Comparison of ENCODE assay signal across 8 cellular contexts in genomic region chr6:85675030-85675819, GRCh38. TPM values are rescaled to one million over a fixed set of nuclear protein-coding genes. Genes with fewer than 3 reads are reported as not detected.
DNase-seq lines count a peak whose midpoint lies in the region; ATAC-seq and TF ChIP-seq lines count a peak whose summit lies in the region.

No MANE protein-coding gene starts in this region.

- no peaks in the 10 kb centered on the region for H3K9me3 Mint-ChIP-seq in CD14-positive monocyte

- peaks cover 17% of the 10 kb centered on the region; the same call in 1 of the 2 replicates for H3K4me1 ChIP-seq in HUES64 (ENCODE audit: insufficient read depth, low read length)
- peaks cover 4% of the 10 kb centered on the region for H3K4me1 ChIP-seq in mesodermal cell (ENCODE audit: control insufficient read depth, insufficient read depth, low read length, poor library complexity, severe bottlenecking)

- peaks cover 8 to 22% of the 10 kb centered on the region in 2 donors for H3K36me3 Mint-ChIP-seq in CD14-positive monocyte

- H3K27ac ChIP-seq in HUES64 (ENCODE audit: low read depth, low read length) (peak overlapping the region; percentile 80), mesodermal cell (ENCODE audit: low read depth, low read length, severe bottlenecking) (peak overlapping the region; percentile 32)

- H3K27me3 Mint-ChIP-seq in CD14-positive monocyte (ENCODE audit: low read depth in 3 of 3), result peaks cover 0 to 3% (median 1%) of the 10 kb centered on the region in 3 donors

- H3K4me3 Mint-ChIP-seq in CD14-positive monocyte, result peak overlapping the region; percentile 96 to 99

- H3K9me3 ChIP-seq in HUES64 (ENCODE audit: insufficient read depth, low read depth, low read length), result no peaks in the 10 kb centered on the region
- H3K9me3 ChIP-seq in mesodermal cell (ENCODE audit: control insufficient read depth, low read length), result no peaks in the 10 kb centered on the region

- peaks cover 56% of the 10 kb centered on the region for H3K4me1 Mint-ChIP-seq in CD14-positive monocyte

- intact Hi-C loops in CD14-positive monocyte (cut with micrococcal nuclease), result loop anchor here (5.0 to 10.0 kb wide), 3 partner anchors 50 to 1732 kb away; partner anchors contain the start of genes CFAP206 (in 1 of the 2) and SNX14 (in 1 of the 2)

- H3K9ac ChIP-seq in HUES64 (ENCODE audit: low read depth, low read length), result peak overlapping the region; percentile 99

- H3K36me3 ChIP-seq in HUES64 (ENCODE audit: insufficient read depth, low read length) (peaks cover 49% of the 10 kb centered on the region), mesodermal cell (ENCODE audit: control insufficient read depth, insufficient read depth, low read length) (peaks cover 43% of the 10 kb centered on the region)

- no peak for TF ChIP-seq CTCF in CD14-positive monocyte (IDR thresholded peaks at IDR 0.05)
- TF ChIP-seq CTCF in astrocyte of the cerebellum (IDR thresholded peaks at IDR 0.05; ENCODE audit: low read depth, low read length, missing control alignments), result no peak

- ATAC-seq in HG03442 (IDR thresholded peaks at IDR 0.05; ENCODE audit: unreplicated experiment) (no peak), GM21423 (IDR thresholded peaks at IDR 0.05; ENCODE audit: unreplicated experiment) (no peak)

- 81% methylated on average over 4 of the region's 4 CpGs for WGBS in HUES64
- WGBS in mesodermal cell (ENCODE audit: insufficient coverage in 2 of 2), 2 experiments, result 89 to 100% methylated on average over 2 to 3 of the region's 4 CpGs

- H3K27me3 ChIP-seq in HUES64 (ENCODE audit: insufficient read depth, low read length), result no peaks in the 10 kb centered on the region

- DNase-seq in CD14-positive monocyte (ENCODE audit: low spot score), result no peak
- no peak for DNase-seq in astrocyte of the cerebellum (ENCODE audit: low read depth)
- no peak for DNase-seq in ecto neural progenitor cell (ENCODE audit: low spot score)
- no peak for DNase-seq in NCI-H526 (lab: John Stamatoyannopoulos, UW)

- in situ Hi-C loops in astrocyte of the cerebellum (cut with HindIII; ENCODE audit: low sequenced_read_pairs), result loop anchor here (5.0 kb wide), 2 partner anchors 83 to 323 kb away; partner anchors contain the start of gene SNX14

- H3K4me3 ChIP-seq in HUES64 (ENCODE audit: low read length), result peak overlapping the region; percentile 96
- H3K4me3 ChIP-seq in astrocyte of the cerebellum (ENCODE audit: low read depth, low read length), result peak overlapping the region; percentile 75
- peak overlapping the region; percentile 95 for H3K4me3 ChIP-seq in mesodermal cell (ENCODE audit: extremely low read depth, insufficient read depth, low read length, poor library complexity, severe bottlenecking)

- peak overlapping the region in 6 of 7 donors; percentile 25 to 95 (median 51) for H3K27ac Mint-ChIP-seq in CD14-positive monocyte

RNA-seq across cellular contexts. Expression of gene SYNCRIP, which starts 32.5 kb away (rescaled TPM):
- polyA plus RNA-seq in CD14-positive monocyte, result 10 to 100 TPM; 36.6 to 41.4 TPM
- polyA plus RNA-seq in HUES64 (2013, experiment 1 of 2), result 168 TPM
- polyA plus RNA-seq in HUES64 (2013, experiment 2 of 2), result 140 TPM
- 90.6 TPM for polyA plus RNA-seq in mesodermal cell (2013, experiment 1 of 2)
- 104 TPM for polyA plus RNA-seq in mesodermal cell (2013, experiment 2 of 2)
